ENCODE assay signal across 9 cellular contexts in the genomic region with DNA sequence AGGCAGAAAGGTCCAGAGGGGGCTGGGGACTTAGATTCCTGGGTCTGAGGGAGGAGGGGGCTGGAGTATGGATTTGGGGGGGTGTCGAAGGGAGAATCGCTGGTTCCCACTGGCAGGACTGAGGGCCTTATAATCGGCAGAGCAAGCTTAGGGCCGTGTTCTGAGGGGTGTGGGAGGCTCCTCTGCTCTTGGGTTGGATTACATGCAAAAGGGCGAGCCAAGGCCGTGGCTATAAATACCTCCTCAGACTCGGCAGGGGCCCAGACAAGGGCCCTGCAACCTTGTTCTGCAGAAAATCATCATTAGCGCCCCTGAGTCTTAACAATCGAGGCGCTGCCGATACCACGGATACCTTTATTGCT. TPM values are rescaled to one million over a fixed set of nuclear protein-coding genes. Genes with fewer than 3 reads are reported as not detected.
DNase-seq lines count a peak whose midpoint lies in the region; ATAC-seq, FAIRE-seq and TF ChIP-seq lines count a peak whose summit lies in the region.
"Had no signal": no experiment of that assay in that cellular context is flagged by ENCODE, and none has a peak within 500 bp of the region (broad histone marks: within the 10 kb centered on the region; RNA-seq: fewer than 3 reads in every experiment).

No MANE protein-coding gene starts in this region.

- H3K27me3 ChIP-seq in iPS-15b (ENCODE audit: control insufficient read depth, insufficient read depth, low read length), result no peaks in the 10 kb centered on the region
- no peaks in the 10 kb centered on the region for H3K27me3 ChIP-seq in suprapubic skin
- H3K27me3 ChIP-seq: colonic mucosa had no signal

- no peak for TF ChIP-seq EP300 in suprapubic skin (IDR thresholded peaks at IDR 0.05)

- no peaks in the 10 kb centered on the region for H3K27me3 Mint-ChIP-seq in T-helper 1 cell treated with Interleukin-12 subunit alpha and Interleukin-12 subunit beta and Interleukin-4 antibody, amounts not matched to agents 30 μg/mL and 1 μg/mL, for 36 hours (ENCODE audit: low read depth)
- H3K27me3 Mint-ChIP-seq in activated CD4-positive, alpha-beta memory T cell treated with anti-CD3 and anti-CD28 coated beads, Interleukin-2, amount 10 ng/mL, durations not matched to agents 7 days and 5 days, result no peaks in the 10 kb centered on the region

- no peak for DNase-seq in T-helper 1 cell
- DNase-seq in activated CD4-positive, alpha-beta memory T cell treated with anti-CD3 and anti-CD28 coated beads, Interleukin-2, amount 10 ng/mL, durations not matched to agents 7 days and 5 days, result no peak
- DNase-seq in suprapubic skin (ENCODE audit: low spot score in 2 of 2), result no peak
- DNase-seq in GM19238 (ENCODE audit: insufficient read length, low spot score), result no peak
- no peak for DNase-seq in HTR-8/SVneo (ENCODE audit: insufficient read length, low spot score)

- H3K4me1 ChIP-seq in iPS-15b (ENCODE audit: control insufficient read depth, insufficient read depth, low read length) (peaks cover 10% of the 10 kb centered on the region), suprapubic skin (peaks cover 43% of the 10 kb centered on the region)

- no peak overlapping the region for H3K9ac ChIP-seq in iPS-15b (ENCODE audit: low read depth, low read length)

- H3K36me3 ChIP-seq in iPS-15b (ENCODE audit: control insufficient read depth, insufficient read depth, low read length) (no peaks in the 10 kb centered on the region), suprapubic skin (no peaks in the 10 kb centered on the region)
- H3K36me3 ChIP-seq: colonic mucosa had no signal

- peaks cover 7% of the 10 kb centered on the region for H3K9me3 Mint-ChIP-seq in T-helper 1 cell treated with Interleukin-12 subunit alpha and Interleukin-12 subunit beta and Interleukin-4 antibody, amounts not matched to agents 30 μg/mL and 1 μg/mL, for 36 hours
- peaks cover 5% of the 10 kb centered on the region for H3K9me3 Mint-ChIP-seq in activated CD4-positive, alpha-beta memory T cell treated with anti-CD3 and anti-CD28 coated beads, Interleukin-2, amount 10 ng/mL, durations not matched to agents 7 days and 5 days

- peak overlapping the region; percentile 56 for H3K27ac ChIP-seq in suprapubic skin

- 26% methylated on average over 12 of the region's 12 CpGs for whole genome bisulfite sequencing in suprapubic skin

- CTCF ChIA-PET in activated CD4-positive, alpha-beta memory T cell treated with anti-CD3 and anti-CD28 coated beads, Interleukin-2, amount 10 ng/mL, durations not matched to agents 7 days and 5 days (lab: Charles Lee), result interaction anchor here (0.6 to 1.2 kb wide), 3 partner anchors 45 to 1235 kb away, joined by 3 to 5 read pairs (median 5); partner anchors contain the start of genes GYS1 and RUVBL2

- H3K4me3 ChIP-seq in iPS-15b (ENCODE audit: low read depth, low read length) (peak overlapping the region; percentile 84), suprapubic skin (peak overlapping the region; percentile 52)

- no peak for FAIRE-seq in HTR-8/SVneo (lab: Jason Lieb, UNC)

- peak overlapping the region; percentile 94 for H3K4me3 Mint-ChIP-seq in T-helper 1 cell treated with Interleukin-12 subunit alpha and Interleukin-12 subunit beta and Interleukin-4 antibody, amounts not matched to agents 30 μg/mL and 1 μg/mL, for 36 hours
- H3K4me3 Mint-ChIP-seq in activated CD4-positive, alpha-beta memory T cell treated with anti-CD3 and anti-CD28 coated beads, Interleukin-2, amount 10 ng/mL, durations not matched to agents 7 days and 5 days, result peak overlapping the region; percentile 87

- no peaks in the 10 kb centered on the region for H3K9me3 ChIP-seq in iPS-15b (ENCODE audit: control insufficient read depth, insufficient read depth, low read length)
- H3K9me3 ChIP-seq in suprapubic skin, result no peaks in the 10 kb centered on the region
- H3K9me3 ChIP-seq: colonic mucosa had no signal

- no peak for TF ChIP-seq POLR2A in suprapubic skin (IDR thresholded peaks at IDR 0.05)

- no peak for ATAC-seq in HG02973 (IDR thresholded peaks at IDR 0.05; ENCODE audit: unreplicated experiment)

- peak overlapping the region; percentile 99 for H3K27ac Mint-ChIP-seq in T-helper 1 cell treated with Interleukin-12 subunit alpha and Interleukin-12 subunit beta and Interleukin-4 antibody, amounts not matched to agents 30 μg/mL and 1 μg/mL, for 36 hours
- peak overlapping the region; percentile 95 for H3K27ac Mint-ChIP-seq in activated CD4-positive, alpha-beta memory T cell treated with anti-CD3 and anti-CD28 coated beads, Interleukin-2, amount 10 ng/mL, durations not matched to agents 7 days and 5 days

- H3K36me3 Mint-ChIP-seq in T-helper 1 cell treated with Interleukin-12 subunit alpha and Interleukin-12 subunit beta and Interleukin-4 antibody, amounts not matched to agents 30 μg/mL and 1 μg/mL, for 36 hours (ENCODE audit: low read depth), result peaks cover 6% of the 10 kb centered on the region
- H3K36me3 Mint-ChIP-seq in activated CD4-positive, alpha-beta memory T cell treated with anti-CD3 and anti-CD28 coated beads, Interleukin-2, amount 10 ng/mL, durations not matched to agents 7 days and 5 days (ENCODE audit: low read depth), result peaks cover 6% of the 10 kb centered on the region

- POLR2A ChIA-PET in activated CD4-positive, alpha-beta memory T cell treated with anti-CD3 and anti-CD28 coated beads, Interleukin-2, amount 10 ng/mL, durations not matched to agents 7 days and 5 days (lab: Charles Lee), result interaction anchor here (0.7 to 1.4 kb wide), 3 partner anchors 13 to 244 kb away, joined by 3 to 9 read pairs (median 3); no protein-coding TSS in a partner anchor

- H3K4me1 Mint-ChIP-seq in T-helper 1 cell treated with Interleukin-12 subunit alpha and Interleukin-12 subunit beta and Interleukin-4 antibody, amounts not matched to agents 30 μg/mL and 1 μg/mL, for 36 hours (ENCODE audit: low read depth), result peaks cover 18% of the 10 kb centered on the region
- peaks cover 25% of the 10 kb centered on the region for H3K4me1 Mint-ChIP-seq in activated CD4-positive, alpha-beta memory T cell treated with anti-CD3 and anti-CD28 coated beads, Interleukin-2, amount 10 ng/mL, durations not matched to agents 7 days and 5 days

- no peak for TF ChIP-seq CTCF in suprapubic skin (IDR thresholded peaks at IDR 0.05)

RNA-seq across cellular contexts. Expression of gene MAMSTR, which starts 0.7 kb away (rescaled TPM):
- 1 to 10 TPM in 1 of 2 experiments, under 1 TPM in 1; 0.88 to 1.2 TPM for total RNA-seq in activated CD4-positive, alpha-beta memory T cell treated with anti-CD3 and anti-CD28 coated beads, Interleukin-2, amount 10 ng/mL, durations not matched to agents 7 days and 5 days
- 1 to 10 TPM in 3 of 4 donors, under 1 TPM in 1; 0.57 to 1.6 (median 1.5) TPM for total RNA-seq in suprapubic skin

RNA-seq across cellular contexts. Expression of gene RASIP1, which starts 20.2 kb away (rescaled TPM):
- total RNA-seq in activated CD4-positive, alpha-beta memory T cell treated with anti-CD3 and anti-CD28 coated beads, Interleukin-2, amount 10 ng/mL, durations not matched to agents 7 days and 5 days, result under 1 TPM; 0.05 to 0.15 TPM
- 10 to 100 TPM in 1 of 4 donors, 1 to 10 TPM in 3; 5.1 to 16.1 (median 6.5) TPM for total RNA-seq in suprapubic skin

RNA-seq across cellular contexts. Expression of gene FUT2, which starts 24.5 kb away (rescaled TPM):
- total RNA-seq in activated CD4-positive, alpha-beta memory T cell treated with anti-CD3 and anti-CD28 coated beads, Interleukin-2, amount 10 ng/mL, durations not matched to agents 7 days and 5 days, result not detected
- 10 to 100 TPM in 1 of 4 donors, 1 to 10 TPM in 3; 2.1 to 17.4 (median 4.9) TPM for total RNA-seq in suprapubic skin

RNA-seq across cellular contexts. Expression of gene IZUMO1, which starts 26.5 kb away (rescaled TPM):
- not detected for total RNA-seq in activated CD4-positive, alpha-beta memory T cell treated with anti-CD3 and anti-CD28 coated beads, Interleukin-2, amount 10 ng/mL, durations not matched to agents 7 days and 5 days
- under 1 TPM in 2 of 4 donors, not detected in 2; 0.40 to 0.45 TPM for total RNA-seq in suprapubic skin
- total RNA-seq: colonic mucosa had no signal

RNA-seq across cellular contexts. Expression of gene FUT1, which starts 32.2 kb away (rescaled TPM):
- total RNA-seq in activated CD4-positive, alpha-beta memory T cell treated with anti-CD3 and anti-CD28 coated beads, Interleukin-2, amount 10 ng/mL, durations not matched to agents 7 days and 5 days, result under 1 TPM; 0.28 to 0.45 TPM
- total RNA-seq in suprapubic skin, result 1 to 10 TPM; 1.2 to 3.9 (median 2.6) TPM

Comparison
In these comparisons a context has a peak if more than half of its experiments do, and no peak if none do; other contexts are left out.
1. RNA of gene RASIP1, which starts 20.2 kb away (total RNA-seq): 5.1 to 16.1 TPM in suprapubic skin; 0.05 to 0.15 TPM in activated CD4-positive, alpha-beta memory T cell treated with anti-CD3 and anti-CD28 coated beads, Interleukin-2, amount 10 ng/mL, durations not matched to agents 7 days and 5 days; every median in the first group is over 4 times any median in the second.